In genomic region chr4:67575889-67576329, GRCh38 we compare ENCODE assay signal across 10 cellular contexts. TPM values are rescaled to one million over a fixed set of nuclear protein-coding genes. Genes with fewer than 3 reads are reported as not detected.
A peak's percentile ranks its signal among the peaks of the same experiment; 100 is the strongest.
DNase-seq lines count a peak whose midpoint lies in the region; ATAC-seq and TF ChIP-seq lines count a peak whose summit lies in the region.
"Had no signal": no experiment of that assay in that cellular context is flagged by ENCODE, and none has a peak within 500 bp of the region (broad histone marks: within the 10 kb centered on the region; RNA-seq: fewer than 3 reads in every experiment).

No MANE protein-coding gene starts in this region.

- H3K9me3 Mint-ChIP-seq in activated naive CD4-positive, alpha-beta T cell treated with anti-CD3 and anti-CD28 coated beads for 36 hours: peaks cover 3% of the 10 kb centered on the region
- peaks cover 5% of the 10 kb centered on the region for H3K9me3 Mint-ChIP-seq in activated naive CD8-positive, alpha-beta T cell treated with anti-CD3 and anti-CD28 coated beads, Interleukin-2, amount 10 ng/mL, durations not matched to agents 7 days and 5 days

- TF ChIP-seq CTCF in transverse colon (IDR thresholded peaks at IDR 0.05) (no peak), foreskin fibroblast (IDR thresholded peaks at IDR 0.05; ENCODE audit: low read depth, low read length) (no peak)

- H3K27ac ChIP-seq in transverse colon: peak overlapping the region in 3 of 4 donors; percentile 16 to 51 (median 23)

- no peak for TF ChIP-seq POLR2A in transverse colon (IDR thresholded peaks at IDR 0.05)

- no peaks in the 10 kb centered on the region for H3K9me3 ChIP-seq in transverse colon

- H3K4me1 ChIP-seq in transverse colon: no peaks in the 10 kb centered on the region

- H3K4me3 ChIP-seq in transverse colon (no peak overlapping the region), foreskin fibroblast (ENCODE audit: low read depth in 1 of 2, low read length in 2 of 2) (no peak overlapping the region)

- H3K4me1 Mint-ChIP-seq in activated naive CD4-positive, alpha-beta T cell treated with anti-CD3 and anti-CD28 coated beads for 36 hours (ENCODE audit: low read depth): peaks cover 59% of the 10 kb centered on the region
- H3K4me1 Mint-ChIP-seq in activated naive CD8-positive, alpha-beta T cell treated with anti-CD3 and anti-CD28 coated beads, Interleukin-2, amount 10 ng/mL, durations not matched to agents 7 days and 5 days: peaks cover 38% of the 10 kb centered on the region

- POLR2A ChIA-PET in activated naive CD8-positive, alpha-beta T cell treated with anti-CD3 and anti-CD28 coated beads, Interleukin-2, amount 10 ng/mL, durations not matched to agents 7 days and 5 days (lab: Charles Lee): no interaction called here

- H3K36me3 ChIP-seq in transverse colon: no peaks in the 10 kb centered on the region

- H3K27me3 Mint-ChIP-seq in activated naive CD4-positive, alpha-beta T cell treated with anti-CD3 and anti-CD28 coated beads for 36 hours (ENCODE audit: low read depth): no peaks in the 10 kb centered on the region
- no peaks in the 10 kb centered on the region for H3K27me3 Mint-ChIP-seq in activated naive CD8-positive, alpha-beta T cell treated with anti-CD3 and anti-CD28 coated beads, Interleukin-2, amount 10 ng/mL, durations not matched to agents 7 days and 5 days

- peak overlapping the region; percentile 56 for H3K4me3 Mint-ChIP-seq in activated naive CD4-positive, alpha-beta T cell treated with anti-CD3 and anti-CD28 coated beads for 36 hours
- peak overlapping the region; percentile 68 for H3K4me3 Mint-ChIP-seq in activated naive CD8-positive, alpha-beta T cell treated with anti-CD3 and anti-CD28 coated beads, Interleukin-2, amount 10 ng/mL, durations not matched to agents 7 days and 5 days

- ATAC-seq in HG03196 (IDR thresholded peaks at IDR 0.05; ENCODE audit: unreplicated experiment) (peak; percentile 14), GM21737 (IDR thresholded peaks at IDR 0.05; ENCODE audit: unreplicated experiment) (no peak), GM21390 (IDR thresholded peaks at IDR 0.05; ENCODE audit: unreplicated experiment) (no peak)
- no peak for ATAC-seq in activated naive CD8-positive, alpha-beta T cell treated with anti-CD3 and anti-CD28 coated beads, Interleukin-2, amount 10 ng/mL, durations not matched to agents 7 days and 5 days (ENCODE audit: low read depth)

- peak overlapping the region; percentile 74 for H3K27ac Mint-ChIP-seq in activated naive CD4-positive, alpha-beta T cell treated with anti-CD3 and anti-CD28 coated beads for 36 hours
- peak overlapping the region; percentile 73 for H3K27ac Mint-ChIP-seq in activated naive CD8-positive, alpha-beta T cell treated with anti-CD3 and anti-CD28 coated beads, Interleukin-2, amount 10 ng/mL, durations not matched to agents 7 days and 5 days

- no peaks in the 10 kb centered on the region for H3K27me3 ChIP-seq in transverse colon

- peaks cover 12% of the 10 kb centered on the region for H3K36me3 Mint-ChIP-seq in activated naive CD4-positive, alpha-beta T cell treated with anti-CD3 and anti-CD28 coated beads for 36 hours (ENCODE audit: low read depth)
- peaks cover 54% of the 10 kb centered on the region for H3K36me3 Mint-ChIP-seq in activated naive CD8-positive, alpha-beta T cell treated with anti-CD3 and anti-CD28 coated beads, Interleukin-2, amount 10 ng/mL, durations not matched to agents 7 days and 5 days

- intact Hi-C loops in activated naive CD4-positive, alpha-beta T cell treated with anti-CD3 and anti-CD28 coated beads for 36 hours (cut with micrococcal nuclease): no loop called here
- intact Hi-C loops in transverse colon (cut with DNase I; ENCODE audit: low total_unique reads): no loop called here

- WGBS in transverse colon (ENCODE audit: low coverage in 1 of 2), 2 donors: 69 to 82% methylated on average over 4 to 7 of the region's 7 CpGs

- no peak for TF ChIP-seq EP300 in transverse colon (IDR thresholded peaks at IDR 0.05; ENCODE audit: low read depth)

- CTCF ChIA-PET in activated naive CD4-positive, alpha-beta T cell treated with anti-CD3 and anti-CD28 coated beads for 36 hours (lab: Charles Lee): interaction anchor here (0.9 kb wide), 1 partner anchor 9 kb away, joined by 3 read pairs; no protein-coding TSS in a partner anchor

- in situ Hi-C loops in transverse colon (cut with MboI; ENCODE audit: low pct_ligation_motif_present in 1 of 4, low pct_unique_long_range_greater_than_20kb in 1 of 4, low sequenced_read_pairs in 3 of 4): no loop called here

- no peak for DNase-seq in activated naive CD4-positive, alpha-beta T cell treated with anti-CD3 and anti-CD28 coated beads for 36 hours
- no peak for DNase-seq in activated naive CD4-positive, alpha-beta T cell treated with Interleukin-2 at 50 U/mL for 16 hours
- no peak for DNase-seq in activated naive CD8-positive, alpha-beta T cell treated with anti-CD3 and anti-CD28 coated beads, Interleukin-2, amount 10 ng/mL, durations not matched to agents 7 days and 5 days
- no peak for DNase-seq in transverse colon
- no peak for DNase-seq in foreskin fibroblast
- DNase-seq: aorta had no signal

RNA-seq across cellular contexts. Expression of gene STAP1, which starts 17.4 kb away (rescaled TPM):
- 10 to 100 TPM; 18.9 to 22.1 TPM for total RNA-seq in activated naive CD4-positive, alpha-beta T cell treated with anti-CD3 and anti-CD28 coated beads for 36 hours
- total RNA-seq in activated naive CD8-positive, alpha-beta T cell treated with anti-CD3 and anti-CD28 coated beads, Interleukin-2, amount 10 ng/mL, durations not matched to agents 7 days and 5 days: 10 to 100 TPM; 27.8 to 28.4 TPM
- total RNA-seq in transverse colon: 1 to 10 TPM in 2 of 4 donors, under 1 TPM in 1, not detected in 1; 0.55 to 6.2 (median 4.9) TPM
- total RNA-seq: Daoy had no signal

RNA-seq across cellular contexts. Expression of gene CENPC, which starts 30.6 kb away (rescaled TPM):
- total RNA-seq in activated naive CD4-positive, alpha-beta T cell treated with anti-CD3 and anti-CD28 coated beads for 36 hours: 10 to 100 TPM; 46.0 to 51.7 TPM
- 10 to 100 TPM; 50.0 to 50.6 TPM for total RNA-seq in activated naive CD8-positive, alpha-beta T cell treated with anti-CD3 and anti-CD28 coated beads, Interleukin-2, amount 10 ng/mL, durations not matched to agents 7 days and 5 days
- 10 to 100 TPM; 16.1 to 39.5 (median 23.4) TPM for total RNA-seq in transverse colon
